Comparison of ENCODE assay signal across 8 cellular contexts in the genomic region with DNA sequence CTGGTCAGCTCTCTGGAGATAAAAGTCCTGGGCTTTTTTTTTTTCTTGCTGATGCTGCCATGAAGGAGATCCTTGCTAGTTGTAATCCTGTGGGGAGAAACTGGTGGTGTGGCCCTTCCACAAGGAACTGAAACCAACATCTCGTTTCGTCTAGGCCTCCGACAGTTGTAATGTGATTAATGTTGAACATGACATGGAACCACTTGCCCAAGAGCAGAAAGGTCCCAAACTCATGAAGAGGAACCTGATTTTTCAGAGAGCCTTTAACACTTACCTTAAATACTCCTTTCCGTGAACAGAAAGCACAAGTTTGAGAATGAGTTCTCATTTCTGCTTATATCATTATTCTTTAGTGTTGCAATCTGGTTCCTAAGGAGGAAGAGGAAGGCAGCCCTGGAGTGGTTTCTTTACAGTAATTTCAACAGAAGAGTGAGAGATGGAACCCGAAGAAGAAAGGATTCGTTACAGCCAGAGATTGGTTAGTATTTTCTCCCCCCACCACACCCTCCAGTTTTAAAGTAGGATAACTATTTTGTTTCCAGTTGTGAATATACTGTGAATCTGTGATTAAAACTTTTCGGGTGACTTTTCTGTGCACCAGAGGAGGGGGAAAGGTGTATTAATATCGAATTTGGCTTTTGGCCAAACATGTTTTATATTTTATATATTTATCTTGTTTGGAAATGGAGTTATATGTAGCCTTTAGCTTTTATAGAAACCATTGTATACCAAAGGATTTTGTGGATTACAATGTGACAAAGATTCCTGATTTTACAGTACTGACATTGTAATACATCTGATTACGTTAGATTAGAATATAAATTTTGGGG. TPM values are rescaled to one million over a fixed set of nuclear protein-coding genes. Genes with fewer than 3 reads are reported as not detected.
DNase-seq lines count a peak whose midpoint lies in the region; ATAC-seq and TF ChIP-seq lines count a peak whose summit lies in the region.

No MANE protein-coding gene starts in this region.

- no peaks in the 10 kb centered on the region for H3K9me3 ChIP-seq in ascending aorta

- peak overlapping the region; percentile 98 to 99 for H3K4me3 Mint-ChIP-seq in stimulated activated naive CD8-positive, alpha-beta T cell treated with anti-CD3 and anti-CD28 coated beads, Interleukin-15, amount 100 ng/mL, for 72 hours

- peak; percentile 52 for DNase-seq in activated CD8-positive, alpha-beta memory T cell treated with anti-CD3 and anti-CD28 coated beads, Interleukin-2, amount 50 U/mL, for 48 hours
- DNase-seq in activated CD8-positive, alpha-beta memory T cell treated with anti-CD3 and anti-CD28 coated beads, Interleukin-2, amount 50 U/mL, for 4 hours, result no peak
- peak; percentile 85 for DNase-seq in NAMALWA (ENCODE audit: low spot score)
- peak in 1 of 2 donors; percentile 68 for DNase-seq in ascending aorta (ENCODE audit: low spot score in 2 of 2)
- no peak for DNase-seq in kidney epithelial cell (ENCODE audit: low read depth)
- no peak for DNase-seq in stimulated activated naive CD8-positive, alpha-beta T cell treated with anti-CD3 and anti-CD28 coated beads, Interleukin-15, amount 100 ng/mL, for 72 hours
- DNase-seq in NCI-H1436 (lab: John Stamatoyannopoulos, UW), result no peak

- TF ChIP-seq CTCF in ascending aorta (IDR thresholded peaks at IDR 0.05) (no peak), kidney epithelial cell (IDR thresholded peaks at IDR 0.05; ENCODE audit: insufficient read depth, low read length, poor library complexity, severe bottlenecking) (no peak)

- intact Hi-C loops in ascending aorta (cut with DNase I), result no loop called here

- ATAC-seq in stimulated activated naive CD8-positive, alpha-beta T cell treated with anti-CD3 and anti-CD28 coated beads, Interleukin-15, amount 100 ng/mL, for 72 hours, result no peak
- no peak for ATAC-seq in HG03520 (IDR thresholded peaks at IDR 0.05; ENCODE audit: unreplicated experiment)

- H3K27ac ChIP-seq in ascending aorta, result peak overlapping the region; percentile 96 to 100

- peaks cover 23% of the 10 kb centered on the region for H3K4me1 Mint-ChIP-seq in stimulated activated naive CD8-positive, alpha-beta T cell treated with anti-CD3 and anti-CD28 coated beads, Interleukin-15, amount 100 ng/mL, for 72 hours

- H3K27ac Mint-ChIP-seq in stimulated activated naive CD8-positive, alpha-beta T cell treated with anti-CD3 and anti-CD28 coated beads, Interleukin-15, amount 100 ng/mL, for 72 hours, result peak overlapping the region; percentile 94 to 98

- peaks cover 5 to 20% of the 10 kb centered on the region in 2 donors for H3K4me1 ChIP-seq in ascending aorta

- H3K36me3 ChIP-seq in ascending aorta (no peaks in the 10 kb centered on the region), kidney epithelial cell (ENCODE audit: control insufficient read depth, insufficient read depth, low read length) (no peaks in the 10 kb centered on the region)

- H3K27me3 ChIP-seq in ascending aorta (no peaks in the 10 kb centered on the region), kidney epithelial cell (ENCODE audit: control insufficient read depth, insufficient read depth, low read length) (no peaks in the 10 kb centered on the region)

- no peaks in the 10 kb centered on the region for H3K9me3 Mint-ChIP-seq in stimulated activated naive CD8-positive, alpha-beta T cell treated with anti-CD3 and anti-CD28 coated beads, Interleukin-15, amount 100 ng/mL, for 72 hours

- H3K27me3 Mint-ChIP-seq in stimulated activated naive CD8-positive, alpha-beta T cell treated with anti-CD3 and anti-CD28 coated beads, Interleukin-15, amount 100 ng/mL, for 72 hours, result no peaks in the 10 kb centered on the region

- H3K4me3 ChIP-seq in ascending aorta (peak overlapping the region; percentile 99 to 100), kidney epithelial cell (ENCODE audit: low read depth, low read length) (peak overlapping the region; percentile 94)

RNA-seq across cellular contexts. Expression of gene KDM2A, which starts 2.0 kb away (rescaled TPM):
- total RNA-seq in ascending aorta, result 129 TPM
- total RNA-seq in kidney epithelial cell, result 36.2 and 52.1 TPM in 2 replicates

Comparison
In these comparisons a context has a peak if more than half of its experiments do, and no peak if none do; other contexts are left out.
1. DNase-seq: peak in activated CD8-positive, alpha-beta memory T cell treated with anti-CD3 and anti-CD28 coated beads, Interleukin-2, amount 50 U/mL, for 48 hours (single experiment) and NAMALWA (single experiment); none in activated CD8-positive, alpha-beta memory T cell treated with anti-CD3 and anti-CD28 coated beads, Interleukin-2, amount 50 U/mL, for 4 hours (single experiment), kidney epithelial cell (single experiment), stimulated activated naive CD8-positive, alpha-beta T cell treated with anti-CD3 and anti-CD28 coated beads, Interleukin-15, amount 100 ng/mL, for 72 hours (0 of 2) and NCI-H1436 (single experiment).